2 cellular contexts compared by ENCODE assay signal in genomic region chr4:39697740-39698423, GRCh38.
TF ChIP-seq lines count a peak whose summit lies in the region.

Gene UBE2K, plus strand, starts transcription at chr4:39698136. Its CDS starts 192 bp downstream, at chr4:39698328.

TF ChIP-seq in HEK293, 187 proteins besides CTCF, POLR2A, EP300 and RAD21 (continued from another document and continues in another):
- TF ChIP-seq PATZ1 (tag by site-specific recombination; IDR thresholded peaks at IDR 0.05) = 0 out of 2 replicates have a peak, but pooled peaks have one; percentile 49
- TF ChIP-seq KLF17 (tag by site-specific recombination; IDR thresholded peaks at IDR 0.05) = peak; percentile 40; the same call in 1 of the 2 replicates
- TF ChIP-seq ZNF132 (tag by site-specific recombination; IDR thresholded peaks at IDR 0.05; ENCODE audit: borderline replicate concordance) = no peak
- no peak for TF ChIP-seq PRDM10 (tag by site-specific recombination; IDR thresholded peaks at IDR 0.05)
- no peak for TF ChIP-seq ZNF404 (tag by site-specific recombination; IDR thresholded peaks at IDR 0.05)
- TF ChIP-seq ZNF10 (tag by site-specific recombination; IDR thresholded peaks at IDR 0.05) = no peak
- peak; percentile 38; the same call in 1 of the 2 replicates for TF ChIP-seq KLF8 (tag by site-specific recombination; IDR thresholded peaks at IDR 0.05)
- peak; percentile 22; the same call in 1 of the 2 replicates for TF ChIP-seq KLF10 (tag by site-specific recombination; IDR thresholded peaks at IDR 0.05)
- TF ChIP-seq ZNF140 (tag by site-specific recombination; IDR thresholded peaks at IDR 0.05) = no peak
- TF ChIP-seq SP7 (tag by site-specific recombination; IDR thresholded peaks at IDR 0.05) = peak; percentile 69
- TF ChIP-seq KLF1 (tag by site-specific recombination; IDR thresholded peaks at IDR 0.05) = no peak
- no peak for TF ChIP-seq ZNF366 (tag by site-specific recombination; conservative IDR thresholded peaks at IDR 0.05)
- TF ChIP-seq ZNF391 (tag by site-specific recombination; IDR thresholded peaks at IDR 0.05; ENCODE audit: borderline replicate concordance, low read depth) = peak; percentile 53; the same call in 1 of the 2 replicates
- TF ChIP-seq PBX3 (CRISPR knock-in tag; IDR thresholded peaks at IDR 0.05) = 0 out of 2 replicates have a peak, but pooled peaks have one; percentile 49
- no peak for TF ChIP-seq ZNF274 (IDR thresholded peaks at IDR 0.05; ENCODE audit: low read length)
- no peak for TF ChIP-seq ZNF274 (tag by site-specific recombination; IDR thresholded peaks at IDR 0.05; ENCODE audit: borderline replicate concordance)

TF ChIP-seq in SK-N-SH, 30 proteins besides CTCF, POLR2A, EP300 and RAD21 (continued from another document):
- TF ChIP-seq USF2 (IDR thresholded peaks at IDR 0.05; ENCODE audit: borderline replicate concordance, low read depth, low read length) (no peak), EZH2phosphoT487 (IDR thresholded peaks at IDR 0.05; ENCODE audit: borderline replicate concordance, low read depth) (no peak), FOXJ3 (CRISPR knock-in tag; IDR thresholded peaks at IDR 0.05) (no peak), JUND (IDR thresholded peaks at IDR 0.05) (no peak), RCOR1 (IDR thresholded peaks at IDR 0.05; ENCODE audit: low read length) (no peak), REST (IDR thresholded peaks at IDR 0.05; ENCODE audit: low read depth, low read length) (no peak), MXI1 (IDR thresholded peaks at IDR 0.05; ENCODE audit: low read depth, low read length) (peak; percentile 89), USF1 (IDR thresholded peaks at IDR 0.05; ENCODE audit: borderline replicate concordance, low read depth) (no peak; the same call in none of the 2 replicates), MAX (IDR thresholded peaks at IDR 0.05; ENCODE audit: low read depth) (peak; percentile 73), ELF1 (IDR thresholded peaks at IDR 0.05) (no peak)
TF ChIP-seq in SK-N-SH: peak in this region for 10.
